In the genomic region with DNA sequence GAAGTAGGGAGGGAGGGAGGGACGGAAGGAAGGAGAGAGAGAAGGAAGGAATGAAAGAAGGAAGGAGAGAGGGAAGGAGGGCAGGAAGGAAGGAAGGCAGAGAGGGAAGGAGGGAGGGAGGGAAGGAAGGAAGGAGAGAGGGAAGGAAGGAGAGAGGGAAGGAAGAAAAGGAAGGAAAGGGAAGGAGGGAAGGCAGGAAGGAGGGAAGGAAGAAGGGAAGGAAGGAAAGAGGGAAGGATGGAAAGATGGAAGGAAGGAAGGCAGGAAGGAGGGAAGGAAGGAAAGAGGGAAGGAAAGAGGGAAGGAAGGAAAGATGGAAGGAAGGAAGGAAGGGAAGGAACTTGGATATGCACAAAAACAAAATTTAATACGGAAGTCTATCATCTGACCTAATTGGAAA, we compare ENCODE assay signal across 35 cellular contexts.
"Had no signal": no experiment of that assay in that cellular context is flagged by ENCODE, and none has a peak within 500 bp of the region (broad histone marks: within the 10 kb centered on the region; RNA-seq: fewer than 3 reads in every experiment).

No MANE protein-coding gene starts in this region.

- H3K36me3 ChIP-seq: MG63 had no signal

- DNase-seq: Karpas-422, Kasumi-1, MG63, MM.1S, MV-4-11, NCI-H1048, NCI-H1092, NCI-H1092 treated with DMSO at 0.1 percent for 48 hours, NCI-H1105, NCI-H1105 treated with DMSO at 0.1 percent for 48 hours, NCI-H1417, NCI-H1417 treated with DMSO at 0.1 percent for 48 hours, NCI-H1436, NCI-H1436 treated with DMSO at 0.1 percent for 48 hours, NCI-H146, NCI-H1694, NCI-H1694 treated with DMSO at 0.1 percent for 48 hours, NCI-H187, NCI-H187 treated with DMSO at 0.1 percent for 48 hours, NCI-H1930, NCI-H2029, NCI-H2029 treated with DMSO at 0.1 percent for 48 hours, NCI-H2081, NCI-H2081 treated with DMSO at 0.1 percent for 48 hours, NCI-H2107, NCI-H2171, NCI-H2171 treated with DMSO at 0.1 percent for 48 hours, NCI-H2227 treated with DMSO at 0.1 percent for 48 hours, NCI-H226, NCI-H345, NCI-H446, NCI-H446 treated with DMSO at 0.1 percent for 48 hours, NCI-H510A, NCI-H510A treated with DMSO at 0.1 percent for 48 hours, NCI-H524 had no signal

- H3K27me3 ChIP-seq: MG63 had no signal

- H3K4me3 ChIP-seq: MG63 had no signal
